Comparison of ENCODE assay signal across 21 cellular contexts in the genomic region with DNA sequence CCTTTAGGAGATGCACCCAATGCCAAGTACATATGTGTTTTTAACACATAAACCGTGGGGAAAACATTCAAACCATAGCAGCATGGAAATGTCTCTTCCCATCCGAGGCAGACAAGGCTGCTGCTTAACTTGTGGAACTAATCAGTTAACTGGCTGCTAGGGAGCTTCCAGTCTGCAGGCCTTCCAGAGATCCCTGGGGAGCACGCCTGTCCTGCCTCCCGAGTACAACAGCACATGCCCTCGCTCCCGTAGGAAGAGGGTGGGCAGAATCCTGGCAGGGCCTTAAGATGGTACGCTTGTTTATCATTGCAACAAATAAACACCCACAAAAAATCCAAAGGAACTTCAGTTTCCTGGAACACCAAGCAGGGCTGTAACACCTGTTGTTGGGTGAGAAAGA. TPM values are rescaled to one million over a fixed set of nuclear protein-coding genes. Genes with fewer than 3 reads are reported as not detected.
"Had no signal": no experiment of that assay in that cellular context is flagged by ENCODE, and none has a peak within 500 bp of the region (broad histone marks: within the 10 kb centered on the region; RNA-seq: fewer than 3 reads in every experiment).

No MANE protein-coding gene starts in this region.

- H3K27me3 ChIP-seq: gastrocnemius medialis, pancreas, right lobe of liver had no signal

- H3K4me1 ChIP-seq: pancreas, right lobe of liver had no signal

- ATAC-seq: gastrocnemius medialis, pancreas, right lobe of liver had no signal

- DNase-seq: activated CD4-positive, alpha-beta T cell treated with anti-CD3 and anti-CD28 coated beads, Interleukin-2, amount 50 U/mL, for 1 hour; activated CD8-positive, alpha-beta memory T cell treated with anti-CD3 and anti-CD28 coated beads for 24 hours; activated gamma-delta T cell treated with Interleukin-2 at 50 U/mL for 16 hours; activated naive CD8-positive, alpha-beta T cell treated with anti-CD3 and anti-CD28 coated beads for 36 hours; amygdala; caudate nucleus; gastrocnemius medialis; head of caudate nucleus; kidney; left ventricle myocardium inferior; mammary epithelial cell; naive B cell; pancreas; right lobe of liver; stimulated activated CD4-positive, alpha-beta T cell treated with anti-CD3 and anti-CD28 coated beads, Interleukin-4, amount 100 ng/mL, for 1 hour; stomach; T1000; trophoblast cell had no signal

- H3K9me3 ChIP-seq: gastrocnemius medialis, left ventricle myocardium inferior, pancreas, right lobe of liver, stomach had no signal

- H3K27ac ChIP-seq: epithelial cell of prostate, gastrocnemius medialis, pancreas, right lobe of liver, stomach had no signal

- H3K36me3 ChIP-seq: gastrocnemius medialis, left ventricle myocardium inferior, pancreas, right lobe of liver, stomach had no signal

- H3K4me2 ChIP-seq: smooth muscle cell had no signal

- H3K4me3 ChIP-seq: gastrocnemius medialis, left ventricle myocardium inferior, pancreas, right lobe of liver, smooth muscle cell, stomach had no signal

RNA-seq across cellular contexts. Expression of a gene that starts 56.3 kb away (rescaled TPM):
- total RNA-seq: gastrocnemius medialis, temporal lobe had no signal
- polyA plus RNA-seq: smooth muscle cell had no signal
